Comparison of ENCODE assay signal across 1 cellular context in the genomic region with DNA sequence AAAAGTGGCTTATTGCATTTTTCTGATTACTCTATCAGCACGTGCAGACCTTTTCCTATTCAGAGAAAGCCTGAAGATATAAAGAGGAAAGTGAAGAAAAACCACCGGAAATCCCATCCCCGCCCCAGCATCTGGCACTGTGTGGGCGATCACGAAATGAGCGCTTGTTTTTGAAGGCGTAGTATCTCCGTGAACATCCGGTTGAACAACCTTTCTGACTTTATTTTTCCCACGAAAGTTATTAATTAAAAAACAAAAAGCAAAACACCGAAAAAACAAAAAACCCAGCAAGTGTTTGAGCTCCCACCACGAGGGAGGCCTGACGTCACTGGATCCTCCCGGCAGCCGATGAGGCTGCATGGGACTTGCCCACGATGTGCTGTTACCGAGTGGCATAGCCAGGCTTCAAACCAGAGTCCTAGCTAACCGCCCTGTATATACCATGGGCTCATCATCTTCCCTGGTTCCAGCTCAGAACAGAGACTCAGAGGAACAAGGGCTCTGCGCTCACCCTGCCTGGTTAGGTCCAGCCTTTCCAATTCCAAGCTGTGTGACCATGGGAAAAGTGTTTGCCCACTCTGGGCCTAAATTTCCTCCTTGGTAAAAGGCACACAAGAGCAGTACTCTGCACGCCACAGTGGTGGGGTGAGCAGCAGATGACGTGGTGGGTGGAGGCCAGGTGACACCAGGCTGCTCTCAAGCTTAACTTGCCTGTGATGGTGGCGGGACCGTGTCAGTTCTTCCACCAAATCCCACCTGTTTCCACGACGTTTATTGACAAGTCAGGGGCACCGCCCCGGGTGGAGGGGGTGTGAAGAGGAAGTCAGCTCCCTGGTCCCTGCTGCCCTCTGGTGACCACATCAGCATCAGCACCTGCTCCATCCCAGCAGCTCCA.
TF ChIP-seq lines count a peak whose summit lies in the region.

No MANE protein-coding gene starts in this region.

TF ChIP-seq in HepG2, 621 proteins besides CTCF, POLR2A, EP300 and RAD21 (continued from another document and continues in another):
- TF ChIP-seq HDAC1 (CRISPR knock-in tag; IDR thresholded peaks at IDR 0.05) (0 out of 2 replicates have a peak, but pooled peaks have one; percentile 55), NR1H2 (CRISPR knock-in tag; IDR thresholded peaks at IDR 0.05; ENCODE audit: borderline replicate concordance, low read depth) (no peak), ZNF616 (CRISPR knock-in tag; IDR thresholded peaks at IDR 0.05; ENCODE audit: low read depth) (no peak), REPIN1 (CRISPR knock-in tag; IDR thresholded peaks at IDR 0.05; ENCODE audit: borderline replicate concordance, low read depth) (no peak), IRF2 (CRISPR knock-in tag; IDR thresholded peaks at IDR 0.05) (peak; percentile 49; the same call in 1 of the 2 replicates), ZNF709 (CRISPR knock-in tag; IDR thresholded peaks at IDR 0.05) (no peak), ZNF713 (CRISPR knock-in tag; IDR thresholded peaks at IDR 0.05) (0 out of 2 replicates have a peak, but pooled peaks have one; percentile 71), HMGA1 (CRISPR knock-in tag; conservative IDR thresholded peaks at IDR 0.05) (no peak), KDM6A (CRISPR knock-in tag; IDR thresholded peaks at IDR 0.05; ENCODE audit: low read depth) (no peak), ZNF232 (CRISPR knock-in tag; IDR thresholded peaks at IDR 0.05; ENCODE audit: borderline replicate concordance) (no peak), MED8 (CRISPR knock-in tag; IDR thresholded peaks at IDR 0.05; ENCODE audit: insufficient replicate concordance) (no peak), PPARG (CRISPR knock-in tag; conservative IDR thresholded peaks at IDR 0.05) (no peak), ATF1 (CRISPR knock-in tag; IDR thresholded peaks at IDR 0.05) (no peak), ZNF83 (CRISPR knock-in tag; IDR thresholded peaks at IDR 0.05; ENCODE audit: borderline replicate concordance) (no peak), CHCHD3 (CRISPR knock-in tag; IDR thresholded peaks at IDR 0.05) (no peak), KDM5B (CRISPR knock-in tag; IDR thresholded peaks at IDR 0.05; ENCODE audit: borderline replicate concordance) (peak; percentile 54; the same call in 1 of the 2 replicates), YEATS4 (CRISPR knock-in tag; IDR thresholded peaks at IDR 0.05; ENCODE audit: borderline replicate concordance) (no peak), TRIM24 (CRISPR knock-in tag; IDR thresholded peaks at IDR 0.05) (no peak), ZNF264 (CRISPR knock-in tag; IDR thresholded peaks at IDR 0.05) (peak; percentile 21; the same call in 1 of the 2 replicates), PRMT3 (CRISPR knock-in tag; IDR thresholded peaks at IDR 0.05; ENCODE audit: borderline replicate concordance, low read depth) (no peak), ZFY (CRISPR knock-in tag; IDR thresholded peaks at IDR 0.05) (no peak), SALL1 (CRISPR knock-in tag; IDR thresholded peaks at IDR 0.05) (peak; percentile 46; the same call in 1 of the 2 replicates)
- TF ChIP-seq, protein P1, sequence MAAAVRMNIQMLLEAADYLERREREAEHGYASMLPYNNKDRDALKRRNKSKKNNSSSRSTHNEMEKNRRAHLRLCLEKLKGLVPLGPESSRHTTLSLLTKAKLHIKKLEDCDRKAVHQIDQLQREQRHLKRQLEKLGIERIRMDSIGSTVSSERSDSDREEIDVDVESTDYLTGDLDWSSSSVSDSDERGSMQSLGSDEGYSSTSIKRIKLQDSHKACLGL (CRISPR knock-in tag; IDR thresholded peaks at IDR 0.05): no peak
- TF ChIP-seq, protein P2, sequence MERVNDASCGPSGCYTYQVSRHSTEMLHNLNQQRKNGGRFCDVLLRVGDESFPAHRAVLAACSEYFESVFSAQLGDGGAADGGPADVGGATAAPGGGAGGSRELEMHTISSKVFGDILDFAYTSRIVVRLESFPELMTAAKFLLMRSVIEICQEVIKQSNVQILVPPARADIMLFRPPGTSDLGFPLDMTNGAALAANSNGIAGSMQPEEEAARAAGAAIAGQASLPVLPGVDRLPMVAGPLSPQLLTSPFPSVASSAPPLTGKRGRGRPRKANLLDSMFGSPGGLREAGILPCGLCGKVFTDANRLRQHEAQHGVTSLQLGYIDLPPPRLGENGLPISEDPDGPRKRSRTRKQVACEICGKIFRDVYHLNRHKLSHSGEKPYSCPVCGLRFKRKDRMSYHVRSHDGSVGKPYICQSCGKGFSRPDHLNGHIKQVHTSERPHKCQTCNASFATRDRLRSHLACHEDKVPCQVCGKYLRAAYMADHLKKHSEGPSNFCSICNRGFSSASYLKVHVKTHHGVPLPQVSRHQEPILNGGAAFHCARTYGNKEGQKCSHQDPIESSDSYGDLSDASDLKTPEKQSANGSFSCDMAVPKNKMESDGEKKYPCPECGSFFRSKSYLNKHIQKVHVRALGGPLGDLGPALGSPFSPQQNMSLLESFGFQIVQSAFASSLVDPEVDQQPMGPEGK (CRISPR knock-in tag; IDR thresholded peaks at IDR 0.05): peak; percentile 82
- TF ChIP-seq, protein P3, sequence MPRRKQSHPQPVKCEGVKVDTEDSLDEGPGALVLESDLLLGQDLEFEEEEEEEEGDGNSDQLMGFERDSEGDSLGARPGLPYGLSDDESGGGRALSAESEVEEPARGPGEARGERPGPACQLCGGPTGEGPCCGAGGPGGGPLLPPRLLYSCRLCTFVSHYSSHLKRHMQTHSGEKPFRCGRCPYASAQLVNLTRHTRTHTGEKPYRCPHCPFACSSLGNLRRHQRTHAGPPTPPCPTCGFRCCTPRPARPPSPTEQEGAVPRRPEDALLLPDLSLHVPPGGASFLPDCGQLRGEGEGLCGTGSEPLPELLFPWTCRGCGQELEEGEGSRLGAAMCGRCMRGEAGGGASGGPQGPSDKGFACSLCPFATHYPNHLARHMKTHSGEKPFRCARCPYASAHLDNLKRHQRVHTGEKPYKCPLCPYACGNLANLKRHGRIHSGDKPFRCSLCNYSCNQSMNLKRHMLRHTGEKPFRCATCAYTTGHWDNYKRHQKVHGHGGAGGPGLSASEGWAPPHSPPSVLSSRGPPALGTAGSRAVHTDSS (CRISPR knock-in tag; conservative IDR thresholded peaks at IDR 0.05): no peak
- TF ChIP-seq, protein P4, sequence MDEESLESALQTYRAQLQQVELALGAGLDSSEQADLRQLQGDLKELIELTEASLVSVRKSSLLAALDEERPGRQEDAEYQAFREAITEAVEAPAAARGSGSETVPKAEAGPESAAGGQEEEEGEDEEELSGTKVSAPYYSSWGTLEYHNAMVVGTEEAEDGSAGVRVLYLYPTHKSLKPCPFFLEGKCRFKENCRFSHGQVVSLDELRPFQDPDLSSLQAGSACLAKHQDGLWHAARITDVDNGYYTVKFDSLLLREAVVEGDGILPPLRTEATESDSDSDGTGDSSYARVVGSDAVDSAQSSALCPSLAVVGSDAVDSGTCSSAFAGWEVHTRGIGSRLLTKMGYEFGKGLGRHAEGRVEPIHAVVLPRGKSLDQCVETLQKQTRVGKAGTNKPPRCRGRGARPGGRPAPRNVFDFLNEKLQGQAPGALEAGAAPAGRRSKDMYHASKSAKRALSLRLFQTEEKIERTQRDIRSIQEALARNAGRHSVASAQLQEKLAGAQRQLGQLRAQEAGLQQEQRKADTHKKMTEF (CRISPR knock-in tag; IDR thresholded peaks at IDR 0.05): peak; percentile 45; the same call in 1 of the 2 replicates
- TF ChIP-seq, protein P5, sequence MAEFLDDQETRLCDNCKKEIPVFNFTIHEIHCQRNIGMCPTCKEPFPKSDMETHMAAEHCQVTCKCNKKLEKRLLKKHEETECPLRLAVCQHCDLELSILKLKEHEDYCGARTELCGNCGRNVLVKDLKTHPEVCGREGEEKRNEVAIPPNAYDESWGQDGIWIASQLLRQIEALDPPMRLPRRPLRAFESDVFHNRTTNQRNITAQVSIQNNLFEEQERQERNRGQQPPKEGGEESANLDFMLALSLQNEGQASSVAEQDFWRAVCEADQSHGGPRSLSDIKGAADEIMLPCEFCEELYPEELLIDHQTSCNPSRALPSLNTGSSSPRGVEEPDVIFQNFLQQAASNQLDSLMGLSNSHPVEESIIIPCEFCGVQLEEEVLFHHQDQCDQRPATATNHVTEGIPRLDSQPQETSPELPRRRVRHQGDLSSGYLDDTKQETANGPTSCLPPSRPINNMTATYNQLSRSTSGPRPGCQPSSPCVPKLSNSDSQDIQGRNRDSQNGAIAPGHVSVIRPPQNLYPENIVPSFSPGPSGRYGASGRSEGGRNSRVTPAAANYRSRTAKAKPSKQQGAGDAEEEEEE (CRISPR knock-in tag; IDR thresholded peaks at IDR 0.05; ENCODE audit: borderline replicate concordance): no peak
- TF ChIP-seq, protein P6, sequence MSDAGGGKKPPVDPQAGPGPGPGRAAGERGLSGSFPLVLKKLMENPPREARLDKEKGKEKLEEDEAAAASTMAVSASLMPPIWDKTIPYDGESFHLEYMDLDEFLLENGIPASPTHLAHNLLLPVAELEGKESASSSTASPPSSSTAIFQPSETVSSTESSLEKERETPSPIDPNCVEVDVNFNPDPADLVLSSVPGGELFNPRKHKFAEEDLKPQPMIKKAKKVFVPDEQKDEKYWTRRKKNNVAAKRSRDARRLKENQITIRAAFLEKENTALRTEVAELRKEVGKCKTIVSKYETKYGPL (CRISPR knock-in tag; IDR thresholded peaks at IDR 0.05): no peak
- TF ChIP-seq, protein P7, sequence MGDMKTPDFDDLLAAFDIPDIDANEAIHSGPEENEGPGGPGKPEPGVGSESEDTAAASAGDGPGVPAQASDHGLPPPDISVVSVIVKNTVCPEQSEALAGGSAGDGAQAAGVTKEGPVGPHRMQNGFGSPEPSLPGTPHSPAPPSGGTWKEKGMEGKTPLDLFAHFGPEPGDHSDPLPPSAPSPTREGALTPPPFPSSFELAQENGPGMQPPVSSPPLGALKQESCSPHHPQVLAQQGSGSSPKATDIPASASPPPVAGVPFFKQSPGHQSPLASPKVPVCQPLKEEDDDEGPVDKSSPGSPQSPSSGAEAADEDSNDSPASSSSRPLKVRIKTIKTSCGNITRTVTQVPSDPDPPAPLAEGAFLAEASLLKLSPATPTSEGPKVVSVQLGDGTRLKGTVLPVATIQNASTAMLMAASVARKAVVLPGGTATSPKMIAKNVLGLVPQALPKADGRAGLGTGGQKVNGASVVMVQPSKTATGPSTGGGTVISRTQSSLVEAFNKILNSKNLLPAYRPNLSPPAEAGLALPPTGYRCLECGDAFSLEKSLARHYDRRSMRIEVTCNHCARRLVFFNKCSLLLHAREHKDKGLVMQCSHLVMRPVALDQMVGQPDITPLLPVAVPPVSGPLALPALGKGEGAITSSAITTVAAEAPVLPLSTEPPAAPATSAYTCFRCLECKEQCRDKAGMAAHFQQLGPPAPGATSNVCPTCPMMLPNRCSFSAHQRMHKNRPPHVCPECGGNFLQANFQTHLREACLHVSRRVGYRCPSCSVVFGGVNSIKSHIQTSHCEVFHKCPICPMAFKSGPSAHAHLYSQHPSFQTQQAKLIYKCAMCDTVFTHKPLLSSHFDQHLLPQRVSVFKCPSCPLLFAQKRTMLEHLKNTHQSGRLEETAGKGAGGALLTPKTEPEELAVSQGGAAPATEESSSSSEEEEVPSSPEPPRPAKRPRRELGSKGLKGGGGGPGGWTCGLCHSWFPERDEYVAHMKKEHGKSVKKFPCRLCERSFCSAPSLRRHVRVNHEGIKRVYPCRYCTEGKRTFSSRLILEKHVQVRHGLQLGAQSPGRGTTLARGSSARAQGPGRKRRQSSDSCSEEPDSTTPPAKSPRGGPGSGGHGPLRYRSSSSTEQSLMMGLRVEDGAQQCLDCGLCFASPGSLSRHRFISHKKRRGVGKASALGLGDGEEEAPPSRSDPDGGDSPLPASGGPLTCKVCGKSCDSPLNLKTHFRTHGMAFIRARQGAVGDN (CRISPR knock-in tag; IDR thresholded peaks at IDR 0.05): peak; percentile 63
- TF ChIP-seq, protein P8, sequence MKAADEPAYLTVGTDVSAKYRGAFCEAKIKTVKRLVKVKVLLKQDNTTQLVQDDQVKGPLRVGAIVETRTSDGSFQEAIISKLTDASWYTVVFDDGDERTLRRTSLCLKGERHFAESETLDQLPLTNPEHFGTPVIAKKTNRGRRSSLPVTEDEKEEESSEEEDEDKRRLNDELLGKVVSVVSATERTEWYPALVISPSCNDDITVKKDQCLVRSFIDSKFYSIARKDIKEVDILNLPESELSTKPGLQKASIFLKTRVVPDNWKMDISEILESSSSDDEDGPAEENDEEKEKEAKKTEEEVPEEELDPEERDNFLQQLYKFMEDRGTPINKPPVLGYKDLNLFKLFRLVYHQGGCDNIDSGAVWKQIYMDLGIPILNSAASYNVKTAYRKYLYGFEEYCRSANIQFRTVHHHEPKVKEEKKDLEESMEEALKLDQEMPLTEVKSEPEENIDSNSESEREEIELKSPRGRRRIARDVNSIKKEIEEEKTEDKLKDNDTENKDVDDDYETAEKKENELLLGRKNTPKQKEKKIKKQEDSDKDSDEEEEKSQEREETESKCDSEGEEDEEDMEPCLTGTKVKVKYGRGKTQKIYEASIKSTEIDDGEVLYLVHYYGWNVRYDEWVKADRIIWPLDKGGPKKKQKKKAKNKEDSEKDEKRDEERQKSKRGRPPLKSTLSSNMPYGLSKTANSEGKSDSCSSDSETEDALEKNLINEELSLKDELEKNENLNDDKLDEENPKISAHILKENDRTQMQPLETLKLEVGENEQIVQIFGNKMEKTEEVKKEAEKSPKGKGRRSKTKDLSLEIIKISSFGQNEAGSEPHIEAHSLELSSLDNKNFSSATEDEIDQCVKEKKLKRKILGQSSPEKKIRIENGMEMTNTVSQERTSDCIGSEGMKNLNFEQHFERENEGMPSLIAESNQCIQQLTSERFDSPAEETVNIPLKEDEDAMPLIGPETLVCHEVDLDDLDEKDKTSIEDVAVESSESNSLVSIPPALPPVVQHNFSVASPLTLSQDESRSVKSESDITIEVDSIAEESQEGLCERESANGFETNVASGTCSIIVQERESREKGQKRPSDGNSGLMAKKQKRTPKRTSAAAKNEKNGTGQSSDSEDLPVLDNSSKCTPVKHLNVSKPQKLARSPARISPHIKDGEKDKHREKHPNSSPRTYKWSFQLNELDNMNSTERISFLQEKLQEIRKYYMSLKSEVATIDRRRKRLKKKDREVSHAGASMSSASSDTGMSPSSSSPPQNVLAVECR (CRISPR knock-in tag; IDR thresholded peaks at IDR 0.05; ENCODE audit: borderline replicate concordance): no peak
- TF ChIP-seq, protein P9, sequence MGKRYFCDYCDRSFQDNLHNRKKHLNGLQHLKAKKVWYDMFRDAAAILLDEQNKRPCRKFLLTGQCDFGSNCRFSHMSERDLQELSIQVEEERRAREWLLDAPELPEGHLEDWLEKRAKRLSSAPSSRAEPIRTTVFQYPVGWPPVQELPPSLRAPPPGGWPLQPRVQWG (CRISPR knock-in tag; IDR thresholded peaks at IDR 0.05; ENCODE audit: borderline replicate concordance, low read depth): no peak
- TF ChIP-seq, protein P10, sequence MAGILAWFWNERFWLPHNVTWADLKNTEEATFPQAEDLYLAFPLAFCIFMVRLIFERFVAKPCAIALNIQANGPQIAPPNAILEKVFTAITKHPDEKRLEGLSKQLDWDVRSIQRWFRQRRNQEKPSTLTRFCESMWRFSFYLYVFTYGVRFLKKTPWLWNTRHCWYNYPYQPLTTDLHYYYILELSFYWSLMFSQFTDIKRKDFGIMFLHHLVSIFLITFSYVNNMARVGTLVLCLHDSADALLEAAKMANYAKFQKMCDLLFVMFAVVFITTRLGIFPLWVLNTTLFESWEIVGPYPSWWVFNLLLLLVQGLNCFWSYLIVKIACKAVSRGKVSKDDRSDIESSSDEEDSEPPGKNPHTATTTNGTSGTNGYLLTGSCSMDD (CRISPR knock-in tag; IDR thresholded peaks at IDR 0.05): no peak
- TF ChIP-seq, protein P11, sequence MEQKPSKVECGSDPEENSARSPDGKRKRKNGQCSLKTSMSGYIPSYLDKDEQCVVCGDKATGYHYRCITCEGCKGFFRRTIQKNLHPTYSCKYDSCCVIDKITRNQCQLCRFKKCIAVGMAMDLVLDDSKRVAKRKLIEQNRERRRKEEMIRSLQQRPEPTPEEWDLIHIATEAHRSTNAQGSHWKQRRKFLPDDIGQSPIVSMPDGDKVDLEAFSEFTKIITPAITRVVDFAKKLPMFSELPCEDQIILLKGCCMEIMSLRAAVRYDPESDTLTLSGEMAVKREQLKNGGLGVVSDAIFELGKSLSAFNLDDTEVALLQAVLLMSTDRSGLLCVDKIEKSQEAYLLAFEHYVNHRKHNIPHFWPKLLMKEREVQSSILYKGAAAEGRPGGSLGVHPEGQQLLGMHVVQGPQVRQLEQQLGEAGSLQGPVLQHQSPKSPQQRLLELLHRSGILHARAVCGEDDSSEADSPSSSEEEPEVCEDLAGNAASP (CRISPR knock-in tag; IDR thresholded peaks at IDR 0.05; ENCODE audit: borderline replicate concordance): no peak
